ENCODE assay signal across 14 cellular contexts in the genomic region with DNA sequence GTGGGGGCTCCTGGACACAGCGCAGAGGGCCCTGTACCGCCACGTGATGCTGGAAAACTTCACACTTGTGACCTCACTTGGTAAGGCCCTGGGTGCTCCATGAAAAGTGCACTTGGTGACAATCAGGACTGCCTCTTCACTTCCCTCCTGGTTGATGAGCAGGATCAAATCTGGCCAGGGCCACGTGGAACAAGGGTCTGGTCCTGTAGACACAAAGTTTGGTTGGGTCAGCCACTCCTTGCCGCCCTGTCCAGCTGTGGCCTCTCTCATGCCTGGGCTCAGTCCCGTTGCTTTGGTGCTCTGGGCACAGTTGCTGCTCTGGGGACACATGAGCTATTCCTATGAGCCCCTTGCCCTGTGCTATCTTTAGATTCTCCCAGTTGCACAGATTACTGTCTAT.
"Had no signal": no experiment of that assay in that cellular context is flagged by ENCODE, and none has a peak within 500 bp of the region (broad histone marks: within the 10 kb centered on the region; RNA-seq: fewer than 3 reads in every experiment).

No MANE protein-coding gene starts in this region.

- H3K9me3 ChIP-seq: body of pancreas had no signal

- H3K27me3 Mint-ChIP-seq: stimulated activated naive B cell treated with anti-CD40 and anti-IgM and Interleukin-4, amounts not matched to agents 10 μg/mL and 1 μg/mL and 100 μg/mL, for 72 hours had no signal

- ATAC-seq: activated CD4-positive, CD25-positive, alpha-beta regulatory T cell treated with anti-CD3 and anti-CD28 coated beads, Interleukin-2, amount 50 U/mL, for 24 hours; activated CD8-positive, alpha-beta T cell treated with anti-CD3 and anti-CD28 coated beads for 36 hours; body of pancreas; esophagus mucosa; left lobe of liver; stimulated activated naive B cell treated with anti-CD40 and anti-IgM and Interleukin-4, amounts not matched to agents 10 μg/mL and 1 μg/mL and 100 μg/mL, for 72 hours had no signal

- H3K4me3 ChIP-seq: body of pancreas, coronary artery, transverse colon had no signal

- H3K36me3 ChIP-seq: transverse colon had no signal

- H3K27me3 ChIP-seq: body of pancreas, transverse colon had no signal

- H3K27ac Mint-ChIP-seq: activated CD8-positive, alpha-beta T cell treated with anti-CD3 and anti-CD28 coated beads for 36 hours; stimulated activated naive B cell treated with anti-CD40 and anti-IgM and Interleukin-4, amounts not matched to agents 10 μg/mL and 1 μg/mL and 100 μg/mL, for 72 hours had no signal

- DNase-seq: activated CD8-positive, alpha-beta T cell treated with anti-CD3 and anti-CD28 coated beads for 36 hours; activated T-cell treated with anti-CD3 and anti-CD28 coated beads, Interleukin-2, amount 50 U/mL, for 48 hours; amniotic stem cell; body of pancreas; central memory CD4-positive, alpha-beta T cell; islet precursor cell; midbrain; stimulated activated naive B cell treated with anti-CD40 and anti-IgM and Interleukin-4, amounts not matched to agents 10 μg/mL and 1 μg/mL and 100 μg/mL, for 72 hours; SW 1271; transverse colon had no signal

- H3K27ac ChIP-seq: body of pancreas, coronary artery, transverse colon had no signal
